ENCODE assay signal across 8 cellular contexts in the genomic region with DNA sequence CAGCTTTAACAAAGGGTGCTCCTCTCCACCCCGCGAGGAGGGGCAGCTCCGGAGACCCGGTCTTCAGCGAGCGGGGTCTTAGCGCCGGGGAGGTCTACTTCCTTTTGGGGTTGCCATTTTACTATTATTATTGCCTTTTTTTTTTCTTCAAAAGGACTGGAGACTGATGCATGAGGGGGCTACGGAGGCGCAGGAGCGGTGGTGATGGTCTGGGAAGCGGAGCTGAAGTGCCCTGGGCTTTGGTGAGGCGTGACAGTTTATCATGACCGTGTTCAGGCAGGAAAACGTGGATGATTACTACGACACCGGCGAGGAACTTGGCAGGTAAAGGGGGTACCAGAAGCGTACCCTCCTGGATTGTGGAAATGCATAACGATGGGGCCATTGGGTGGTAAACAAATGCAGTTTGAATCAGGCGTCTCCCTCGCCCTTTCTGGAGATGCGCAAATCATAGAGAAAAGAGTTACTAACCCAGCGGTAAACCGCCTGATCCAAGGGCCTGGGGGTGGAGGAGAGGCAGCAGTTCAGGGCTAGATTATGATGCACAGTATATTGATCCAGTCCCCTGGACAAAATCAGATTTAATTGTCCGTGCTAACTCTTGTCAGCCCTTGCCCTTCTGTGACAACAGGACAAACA. TPM values are rescaled to one million over a fixed set of nuclear protein-coding genes. Genes with fewer than 3 reads are reported as not detected.
DNase-seq lines count a peak whose midpoint lies in the region; ATAC-seq and TF ChIP-seq lines count a peak whose summit lies in the region.

No MANE protein-coding gene starts in this region.

- peak overlapping the region; percentile 88 for H3K27ac Mint-ChIP-seq in mesothelial cell of epicardium
- no peak overlapping the region for H3K27ac Mint-ChIP-seq in HFFc6

- DNase-seq in stimulated activated CD4-positive, alpha-beta T cell treated with anti-CD3 and anti-CD28 coated beads, Interleukin-1b, Interleukin-23, amount 100 ng/mL, for 48 hours, result peak; percentile 16
- DNase-seq in stimulated activated CD4-positive, alpha-beta T cell treated with anti-CD3 and anti-CD28 coated beads, Interleukin-2, amount 100 ng/mL, for 48 hours, result no peak
- DNase-seq in brain microvascular endothelial cell (no peak), mesothelial cell of epicardium (ENCODE audit: low spot score in 2 of 2, unreplicated experiment in 2 of 2) (no peak), AML-193 (lab: John Stamatoyannopoulos, UW) (no peak), HFFc6 (no peak)

- ATAC-seq in GM18907 (IDR thresholded peaks at IDR 0.05; ENCODE audit: unreplicated experiment) (no peak), GM21447 (IDR thresholded peaks at IDR 0.05; ENCODE audit: unreplicated experiment) (no peak)

- H3K27me3 Mint-ChIP-seq in mesothelial cell of epicardium (ENCODE audit: low read depth) (no peaks in the 10 kb centered on the region), HFFc6 (ENCODE audit: insufficient read depth) (peaks cover 15% of the 10 kb centered on the region)

- TF ChIP-seq CTCF in brain microvascular endothelial cell (IDR thresholded peaks at IDR 0.05; ENCODE audit: low read depth, low read length, missing control alignments) (no peak), mesothelial cell of epicardium (IDR thresholded peaks at IDR 0.05; ENCODE audit: unreplicated experiment) (no peak), HFFc6 (IDR thresholded peaks at IDR 0.05) (no peak)

- no peaks in the 10 kb centered on the region for H3K27me3 ChIP-seq in brain microvascular endothelial cell (replicated peaks)

- H3K4me1 Mint-ChIP-seq in mesothelial cell of epicardium (peaks cover 59% of the 10 kb centered on the region), HFFc6 (ENCODE audit: low read depth) (no peaks in the 10 kb centered on the region)

- H3K27ac ChIP-seq in brain microvascular endothelial cell, result no peak overlapping the region

- H3K4me3 ChIP-seq in brain microvascular endothelial cell (ENCODE audit: low read depth, low read length), result peak overlapping the region; percentile 54

- H3K36me3 Mint-ChIP-seq in mesothelial cell of epicardium (peaks cover 5% of the 10 kb centered on the region), HFFc6 (ENCODE audit: low read depth) (no peaks in the 10 kb centered on the region)

- H3K4me3 Mint-ChIP-seq in mesothelial cell of epicardium (peak overlapping the region; percentile 95), HFFc6 (no peak overlapping the region)

- no peaks in the 10 kb centered on the region for H3K9me3 Mint-ChIP-seq in mesothelial cell of epicardium
- no peaks in the 10 kb centered on the region for H3K9me3 Mint-ChIP-seq in HFFc6

- in situ Hi-C loops in brain microvascular endothelial cell (cut with HindIII; ENCODE audit: low pct_ligation_motif_present, low sequenced_read_pairs), result no loop called here

- no peaks in the 10 kb centered on the region for H3K36me3 ChIP-seq in brain microvascular endothelial cell (replicated peaks)

RNA-seq across cellular contexts. Expression of a gene that starts 1.3 kb away (rescaled TPM):
- total RNA-seq in mesothelial cell of epicardium, result 239 to 246 TPM (median 240 TPM) in 3 replicates
- under 1 TPM; 0.06 to 0.36 (median 0.18) TPM for total RNA-seq in HFFc6 (2021; fragmentation: NEBNext Ultra II Directional; extraction: Animal tissue kit (Norgen Biotek cat#: 25700))

Comparison
In these comparisons a context has a peak if more than half of its experiments do, and no peak if none do; other contexts are left out.
1. RNA of a gene that starts 1.3 kb away (total RNA-seq): 239 to 246 TPM in mesothelial cell of epicardium; 0.06 to 0.36 TPM in HFFc6; every median in the first group is over 100 times any median in the second.